ENCODE assay signal across 9 cellular contexts in genomic region chr1:212980123-212980800, GRCh38. TPM values are rescaled to one million over a fixed set of nuclear protein-coding genes. Genes with fewer than 3 reads are reported as not detected.
DNase-seq lines count a peak whose midpoint lies in the region; ATAC-seq lines count a peak whose summit lies in the region.
"Had no signal": no experiment of that assay in that cellular context is flagged by ENCODE, and none has a peak within 500 bp of the region (broad histone marks: within the 10 kb centered on the region; RNA-seq: fewer than 3 reads in every experiment).

No MANE protein-coding gene starts in this region.

- peak; percentile 2 for ATAC-seq in GM18867 (IDR thresholded peaks at IDR 0.05; ENCODE audit: unreplicated experiment)
- no peak for ATAC-seq in HG02970 (IDR thresholded peaks at IDR 0.05; ENCODE audit: low FRiP score, unreplicated experiment)
- ATAC-seq in GM18909 (IDR thresholded peaks at IDR 0.05; ENCODE audit: poor library complexity, unreplicated experiment), result no peak

- no peaks in the 10 kb centered on the region for H3K9me3 ChIP-seq in SJCRH30 (replicated peaks)
- H3K9me3 ChIP-seq: left lung had no signal

- no peak overlapping the region for H3K4me3 ChIP-seq in SJCRH30
- H3K4me3 ChIP-seq: left lung had no signal

- DNase-seq in SJCRH30, result peak; percentile 74 to 79
- DNase-seq in fibroblast of peridontal ligament (ENCODE audit: extremely low read depth), result peak; percentile 15
- DNase-seq in posterior vena cava (ENCODE audit: low spot score), result peak; percentile 18
- no peak for DNase-seq in NCI-H510A treated with DMSO at 0.1 percent for 48 hours (lab: John Stamatoyannopoulos, UW)
- DNase-seq: left lung, T-helper 9 cell had no signal

- H3K4me1 ChIP-seq in SJCRH30, result peaks cover 77% of the 10 kb centered on the region

- H3K27me3 ChIP-seq in SJCRH30, result no peaks in the 10 kb centered on the region
- H3K27me3 ChIP-seq: left lung had no signal

- peaks cover 75% of the 10 kb centered on the region for H3K36me3 ChIP-seq in SJCRH30
- H3K36me3 ChIP-seq: left lung had no signal

- peak overlapping the region; percentile 98 for H3K27ac ChIP-seq in SJCRH30
- H3K27ac ChIP-seq: left lung had no signal

- intact Hi-C loops in posterior vena cava (cut with DNase I), result no loop called here

RNA-seq across cellular contexts. Expression of gene VASH2, which starts 29.9 kb away (rescaled TPM):
- 129 and 153 TPM in 2 replicates for total RNA-seq in SJCRH30 (2014; rRNA removed; shearing (Covaris generic))
- 1 to 10 TPM; 3.3 to 4.8 TPM for total RNA-seq in posterior vena cava

RNA-seq across cellular contexts. Expression of gene ANGEL2, which starts 35.4 kb away (rescaled TPM):
- total RNA-seq in SJCRH30 (2014; rRNA removed; shearing (Covaris generic)), result 59.9 and 70.7 TPM in 2 replicates
- total RNA-seq in posterior vena cava, result 10 to 100 TPM; 29.7 to 31.1 TPM

Comparison
In these comparisons a context has a peak if more than half of its experiments do, and no peak if none do; other contexts are left out.
1. RNA of gene VASH2, which starts 29.9 kb away (total RNA-seq): 129 to 153 TPM in SJCRH30; 3.3 to 4.8 TPM in posterior vena cava; every median in the first group is over 10 times any median in the second.